Comparison of ENCODE assay signal across 8 cellular contexts in the genomic region with DNA sequence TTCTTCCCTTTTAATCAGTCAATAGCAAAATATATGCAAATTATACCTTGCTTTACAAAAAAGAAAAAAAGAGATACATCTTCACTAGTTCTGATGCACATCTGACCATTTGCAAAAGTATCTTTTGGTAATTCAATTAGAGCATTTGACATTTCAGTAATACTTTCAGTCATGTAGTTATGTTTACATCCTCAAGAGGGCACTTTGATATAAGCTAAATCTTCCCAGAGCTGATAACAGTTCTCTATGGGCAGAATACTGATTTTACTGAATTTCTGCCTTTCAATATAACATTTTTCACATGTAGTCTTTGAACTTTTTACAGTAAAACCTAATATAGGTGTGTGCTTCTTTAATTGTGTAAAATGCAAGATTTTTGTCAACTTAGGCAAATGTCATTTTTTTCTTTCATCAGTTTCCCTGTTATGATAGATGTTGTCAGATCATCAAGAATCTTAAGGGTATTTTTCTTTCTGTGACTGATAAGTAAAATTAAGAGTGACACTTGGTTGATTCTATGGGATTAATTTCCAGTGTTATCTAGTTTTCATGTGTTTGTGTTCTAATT.
DNase-seq lines count a peak whose midpoint lies in the region; ATAC-seq lines count a peak whose summit lies in the region.

No MANE protein-coding gene starts in this region.

- peak; percentile 86 for ATAC-seq in HG02852 (IDR thresholded peaks at IDR 0.05; ENCODE audit: unreplicated experiment)

- peak; percentile 12 for DNase-seq in NCI-H187 treated with DMSO at 0.1 percent for 48 hours (lab: John Stamatoyannopoulos, UW)
- DNase-seq in NCI-H187 (lab: John Stamatoyannopoulos, UW): no peak
- peak; percentile 40 for DNase-seq in NCI-H1694 treated with DMSO at 0.1 percent for 48 hours (lab: John Stamatoyannopoulos, UW)
- peak; percentile 15 for DNase-seq in amniotic epithelial cell (ENCODE audit: low read depth)
- peak; percentile 51 for DNase-seq in left kidney (ENCODE audit: low read depth, low spot score)
- no peak for DNase-seq in stimulated activated CD4-positive, alpha-beta T cell treated with anti-CD3 and anti-CD28 coated beads, Interleukin-1b, Interleukin-23, amount 100 ng/mL, for 48 hours
- DNase-seq in NK-92 treated with Interleukin-12 subunit alpha and Interleukin-12 subunit beta, amount 100 ng/mL, for 24 hours (lab: John Stamatoyannopoulos, UW): no peak

Comparison
In these comparisons a context has a peak if more than half of its experiments do, and no peak if none do; other contexts are left out.
1. DNase-seq: peak in NCI-H187 treated with DMSO at 0.1 percent for 48 hours (single experiment), NCI-H1694 treated with DMSO at 0.1 percent for 48 hours (single experiment), amniotic epithelial cell (single experiment) and left kidney (single experiment); none in NCI-H187 (0 of 2), stimulated activated CD4-positive, alpha-beta T cell treated with anti-CD3 and anti-CD28 coated beads, Interleukin-1b, Interleukin-23, amount 100 ng/mL, for 48 hours (single experiment) and NK-92 treated with Interleukin-12 subunit alpha and Interleukin-12 subunit beta, amount 100 ng/mL, for 24 hours (single experiment).